In genomic region chr1:147110434-147110833, GRCh38 we compare ENCODE assay signal across 7 cellular contexts.
"Had no signal": no experiment of that assay in that cellular context is flagged by ENCODE, and none has a peak within 500 bp of the region (broad histone marks: within the 10 kb centered on the region; RNA-seq: fewer than 3 reads in every experiment).

No MANE protein-coding gene starts in this region.

- FAIRE-seq: H1, H54, HTR-8/SVneo had no signal

- H3K4me3 ChIP-seq: GM23338 had no signal

- H3K4me2 ChIP-seq: GM23338 had no signal

- H2AFZ ChIP-seq: GM23338 had no signal

- DNase-seq: H9, HCEC 1CT, KG1 had no signal

- ATAC-seq: GM23338 had no signal
